20 cellular contexts compared by ENCODE assay signal in the genomic region with DNA sequence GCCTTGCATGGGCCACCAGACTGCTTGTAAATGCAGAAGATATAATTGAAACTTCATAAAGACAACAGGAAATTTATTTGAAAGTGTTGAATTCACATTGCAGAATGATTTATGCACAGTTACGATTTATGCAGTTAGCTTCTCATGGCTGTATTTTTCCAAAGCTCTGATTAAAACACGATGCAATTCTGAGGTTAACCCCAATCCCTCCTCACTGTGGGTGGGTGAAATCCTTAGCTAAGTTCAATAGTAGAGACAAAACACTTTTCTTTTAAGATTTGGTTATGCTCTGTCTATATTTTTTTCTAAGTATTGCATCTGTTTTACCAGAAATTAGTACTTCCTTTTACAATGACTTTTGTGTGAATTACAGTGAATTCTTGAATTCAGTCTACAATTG.
"Had no signal": no experiment of that assay in that cellular context is flagged by ENCODE, and none has a peak within 500 bp of the region (broad histone marks: within the 10 kb centered on the region; RNA-seq: fewer than 3 reads in every experiment).

No MANE protein-coding gene starts in this region.

- H3K36me3 ChIP-seq: gastrocnemius medialis, left ventricle myocardium inferior, neutrophil had no signal

- H3K4me1 ChIP-seq: gastrocnemius medialis, left ventricle myocardium inferior had no signal

- FAIRE-seq: endothelial cell of umbilical vein, kidney, urothelium cell line had no signal

- H3K27ac ChIP-seq: coronary artery, gastrocnemius medialis, left ventricle myocardium inferior, neutrophil, skin epidermis had no signal

- DNase-seq: effector CD4-positive, alpha-beta T cell; endodermal cell; gastrocnemius medialis; immature natural killer cell; kidney; left cardiac atrium; left ventricle myocardium inferior; mesenchymal stem cell; naive thymus-derived CD8-positive, alpha-beta T cell; posterior cingulate gyrus; stimulated activated CD4-positive, alpha-beta T cell treated with anti-CD3 and anti-CD28 coated beads, Interleukin-12 subunit alpha, Interleukin-12 subunit beta, amount 100 ng/mL, for 4 hours; stimulated activated naive CD4-positive, alpha-beta T cell treated with Interleukin-2 at 50 U/mL for 16 hours; trophoblast cell had no signal

- H3K27me3 ChIP-seq: gastrocnemius medialis, neutrophil had no signal

- H3K4me3 Mint-ChIP-seq: endodermal cell; immature natural killer cell; naive thymus-derived CD8-positive, alpha-beta T cell had no signal

- H3K27ac Mint-ChIP-seq: endodermal cell; immature natural killer cell; naive thymus-derived CD8-positive, alpha-beta T cell had no signal

- ATAC-seq: gastrocnemius medialis; left cardiac atrium; naive thymus-derived CD8-positive, alpha-beta T cell; sciatic nerve had no signal

- H3K4me3 ChIP-seq: coronary artery, gastrocnemius medialis, left ventricle myocardium inferior, lung, skin epidermis had no signal

- H3K9me3 ChIP-seq: gastrocnemius medialis, left ventricle myocardium inferior, neutrophil had no signal

- H3K36me3 Mint-ChIP-seq: immature natural killer cell had no signal

- H3K4me1 Mint-ChIP-seq: immature natural killer cell; naive thymus-derived CD8-positive, alpha-beta T cell had no signal
